In genomic region chr12:5514545-5514944, GRCh38 we compare ENCODE assay signal across 34 cellular contexts.
"Had no signal": no experiment of that assay in that cellular context is flagged by ENCODE, and none has a peak within 500 bp of the region (broad histone marks: within the 10 kb centered on the region; RNA-seq: fewer than 3 reads in every experiment).

No MANE protein-coding gene starts in this region.

- DNase-seq: activated B cell treated with CpG ODN at 0.5 μM for 24 hours; activated CD4-positive, alpha-beta memory T cell treated with anti-CD3 and anti-CD28 coated beads for 36 hours; activated CD4-positive, alpha-beta T cell treated with anti-CD3 and anti-CD28 coated beads for 4 hours; activated CD4-positive, alpha-beta T cell treated with anti-CD3 and anti-CD28 coated beads, Interleukin-2, amount 50 U/mL, for 1 hour; activated CD4-positive, CD25-positive, alpha-beta regulatory T cell treated with anti-CD3 and anti-CD28 coated beads, Interleukin-2, amount 50 U/mL, for 72 hours; activated effector memory CD4-positive, alpha-beta T cell treated with anti-CD3 and anti-CD28 coated beads, Interleukin-2, amount 50 U/mL, for 16 hours; activated naive CD4-positive, alpha-beta T cell; activated naive CD4-positive, alpha-beta T cell treated with anti-CD3 and anti-CD28 coated beads, Interleukin-2, amount 50 U/mL, for 16 hours; activated naive CD8-positive, alpha-beta T cell treated with anti-CD3 and anti-CD28 coated beads for 36 hours; activated T-cell treated with anti-CD3 and anti-CD28 coated beads, Interleukin-2, amount 50 U/mL, for 1 hour; activated T-cell treated with anti-CD3 and anti-CD28 coated beads, Interleukin-2, amount 50 U/mL, for 72 hours; amniotic stem cell; aorta; brain microvascular endothelial cell; central memory CD4-positive, alpha-beta T cell; MM.1S; MV-4-11; NCI-H1092; NCI-H1436 treated with DMSO at 0.1 percent for 48 hours; NCI-H1694 treated with DMSO at 0.1 percent for 48 hours; NCI-H2029; NCI-H345; NCI-H526; NCI-H748 treated with DMSO at 0.1 percent for 48 hours; PC-9; SW 1271; T-helper 1 cell; T-helper 2 cell; T-helper 9 cell had no signal

- H3K4me2 ChIP-seq: KMS-11, PC-9 had no signal

- H3K9me3 Mint-ChIP-seq: activated B cell treated with CpG ODN at 0.5 μM for 24 hours; activated CD4-positive, alpha-beta memory T cell treated with anti-CD3 and anti-CD28 coated beads for 36 hours; activated naive CD8-positive, alpha-beta T cell treated with anti-CD3 and anti-CD28 coated beads for 36 hours; activated T-cell treated with anti-CD3 and anti-CD28 coated beads, Interleukin-2, amount 50 U/mL, for 72 hours; activated T-helper 17 cell treated with anti-CD3 and anti-CD28 coated beads, Interleukin-2, amount 50 U/mL, for 72 hours had no signal

- H2AFZ ChIP-seq: PC-9 had no signal

- H3K36me3 Mint-ChIP-seq: activated CD4-positive, alpha-beta memory T cell treated with anti-CD3 and anti-CD28 coated beads for 36 hours; activated naive CD8-positive, alpha-beta T cell treated with anti-CD3 and anti-CD28 coated beads for 36 hours had no signal

- H3K27ac ChIP-seq: brain microvascular endothelial cell, KMS-11, PC-9, RWPE1, VCaP had no signal

- H3K4me3 Mint-ChIP-seq: activated B cell treated with CpG ODN at 0.5 μM for 24 hours; activated CD4-positive, alpha-beta memory T cell treated with anti-CD3 and anti-CD28 coated beads for 36 hours; activated naive CD8-positive, alpha-beta T cell treated with anti-CD3 and anti-CD28 coated beads for 36 hours; activated T-cell treated with anti-CD3 and anti-CD28 coated beads, Interleukin-2, amount 50 U/mL, for 72 hours; activated T-helper 17 cell treated with anti-CD3 and anti-CD28 coated beads, Interleukin-2, amount 50 U/mL, for 72 hours had no signal

- H3K4me3 ChIP-seq: PC-9 had no signal

- H3K36me3 ChIP-seq: brain microvascular endothelial cell had no signal

- H3K4me1 Mint-ChIP-seq: activated B cell treated with CpG ODN at 0.5 μM for 24 hours; activated naive CD8-positive, alpha-beta T cell treated with anti-CD3 and anti-CD28 coated beads for 36 hours; activated T-helper 17 cell treated with anti-CD3 and anti-CD28 coated beads, Interleukin-2, amount 50 U/mL, for 72 hours had no signal

- H3K27me3 ChIP-seq: brain microvascular endothelial cell had no signal

- H3K27ac Mint-ChIP-seq: activated B cell treated with CpG ODN at 0.5 μM for 24 hours; activated CD4-positive, alpha-beta memory T cell treated with anti-CD3 and anti-CD28 coated beads for 36 hours; activated naive CD8-positive, alpha-beta T cell treated with anti-CD3 and anti-CD28 coated beads for 36 hours; activated T-cell treated with anti-CD3 and anti-CD28 coated beads, Interleukin-2, amount 50 U/mL, for 72 hours; activated T-helper 17 cell treated with anti-CD3 and anti-CD28 coated beads, Interleukin-2, amount 50 U/mL, for 72 hours had no signal

- ATAC-seq: activated T-cell treated with anti-CD3 and anti-CD28 coated beads, Interleukin-2, amount 50 U/mL, for 72 hours; activated T-helper 17 cell treated with anti-CD3 and anti-CD28 coated beads, Interleukin-2, amount 50 U/mL, for 72 hours; Right ventricle myocardium inferior had no signal
